ENCODE assay signal across 26 cellular contexts in the genomic region with DNA sequence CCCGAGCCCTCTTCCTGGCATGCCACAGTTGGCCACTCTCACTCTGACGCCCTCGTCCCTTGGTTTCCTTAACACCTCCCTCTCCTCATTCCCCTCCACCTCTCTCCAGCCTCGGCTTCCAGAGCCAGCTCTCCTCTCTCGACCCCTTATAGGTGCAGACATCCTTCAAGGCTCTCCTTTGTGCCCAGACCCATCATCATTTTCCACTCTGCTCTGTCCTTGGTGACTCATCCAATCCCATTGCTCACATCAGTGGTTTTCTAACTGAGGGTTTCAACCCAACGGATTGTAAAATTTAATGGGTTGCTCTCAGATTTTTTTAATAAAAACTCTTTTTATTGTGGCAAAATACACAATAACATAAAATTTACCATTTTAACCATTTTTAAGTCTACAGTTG. TPM values are rescaled to one million over a fixed set of nuclear protein-coding genes. Genes with fewer than 3 reads are reported as not detected.
"Had no signal": no experiment of that assay in that cellular context is flagged by ENCODE, and none has a peak within 500 bp of the region (broad histone marks: within the 10 kb centered on the region; RNA-seq: fewer than 3 reads in every experiment).

No MANE protein-coding gene starts in this region.

- H3K27ac ChIP-seq: coronary artery, gastrocnemius medialis, neural progenitor cell, ovary, sigmoid colon, spleen, thoracic aorta, tibial nerve, upper lobe of left lung had no signal

- ATAC-seq: effector memory CD8-positive, alpha-beta T cell; gastrocnemius medialis; left lobe of liver; mucosa of descending colon; right cardiac atrium; stimulated activated naive B cell treated with anti-CD40 and anti-IgM and Interleukin-4, amounts not matched to agents 10 μg/mL and 1 μg/mL and 100 μg/mL, for 72 hours had no signal

- DNase-seq: central memory CD4-positive, alpha-beta T cell; dermis blood vessel endothelial cell; effector memory CD8-positive, alpha-beta T cell; erythroblast; foreskin fibroblast; gastrocnemius medialis; mesenchymal stem cell; mucosa of descending colon; naive B cell; ovary; right cardiac atrium; sigmoid colon; spleen; stimulated activated CD4-positive, alpha-beta T cell treated with anti-CD3 and anti-CD28 coated beads, Interleukin-2, amount 100 ng/mL, for 48 hours; stimulated activated naive B cell treated with anti-CD40 and anti-IgM and Interleukin-4, amounts not matched to agents 10 μg/mL and 1 μg/mL and 100 μg/mL, for 72 hours; upper lobe of left lung had no signal

- FAIRE-seq: endometrium, keratinocyte, urothelium cell line had no signal

- H3K36me3 ChIP-seq: gastrocnemius medialis, neural progenitor cell, ovary, sigmoid colon, spleen, thoracic aorta, tibial nerve, upper lobe of left lung had no signal

- H3K4me1 ChIP-seq: neural progenitor cell, sigmoid colon had no signal

- H3K27me3 ChIP-seq: gastrocnemius medialis, ovary had no signal

- H3K9ac ChIP-seq: neural progenitor cell had no signal

- H3K4me3 ChIP-seq: coronary artery, gastrocnemius medialis, mucosa of descending colon, neural progenitor cell, ovary, sigmoid colon, spleen, thoracic aorta, tibial nerve, upper lobe of left lung had no signal

- H3K4me2 ChIP-seq: neural progenitor cell had no signal

- H2AFZ ChIP-seq: neural progenitor cell had no signal

- H3K9me3 ChIP-seq: gastrocnemius medialis, mucosa of descending colon, ovary, sigmoid colon, thoracic aorta, upper lobe of left lung had no signal

RNA-seq across cellular contexts. Expression of a gene that starts 6.2 kb away (rescaled TPM):
- total RNA-seq: dermis blood vessel endothelial cell, lower leg skin, lung microvascular endothelial cell, tibial nerve had no signal
